In genomic region chr2:38672445-38673364, GRCh38 we compare ENCODE assay signal across 1 cellular context.
TF ChIP-seq lines count a peak whose summit lies in the region.

No MANE protein-coding gene starts in this region.

TF ChIP-seq in HepG2, 621 proteins besides CTCF, POLR2A, EP300 and RAD21:
- no peak for TF ChIP-seq ZSCAN31 (CRISPR knock-in tag; IDR thresholded peaks at IDR 0.05; ENCODE audit: low read depth)
- peak; percentile 83 for TF ChIP-seq ZNF629 (CRISPR knock-in tag; conservative IDR thresholded peaks at IDR 0.05)
